In the genomic region with DNA sequence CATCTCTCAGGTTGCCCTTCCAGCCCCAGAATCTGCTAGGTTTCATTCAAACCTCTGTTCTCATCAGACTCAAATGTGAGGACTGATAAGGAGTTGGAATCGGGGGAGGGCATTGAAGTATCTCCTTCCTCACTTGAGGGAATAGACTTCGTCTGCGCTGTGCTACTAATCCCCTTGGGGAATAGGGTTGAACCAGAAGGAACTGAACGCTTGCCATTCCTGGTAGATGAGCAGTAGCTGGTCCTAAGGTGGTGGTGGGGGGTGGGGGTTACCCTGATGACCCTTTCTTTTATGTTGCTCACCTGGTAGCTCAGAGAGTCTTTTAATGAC, we compare ENCODE assay signal across 8 cellular contexts. TPM values are rescaled to one million over a fixed set of nuclear protein-coding genes. Genes with fewer than 3 reads are reported as not detected.
DNase-seq lines count a peak whose midpoint lies in the region; ATAC-seq and TF ChIP-seq lines count a peak whose summit lies in the region.

No MANE protein-coding gene starts in this region.

- H3K36me3 Mint-ChIP-seq in central memory CD8-positive, alpha-beta T cell (ENCODE audit: insufficient read depth) = peaks cover 3% of the 10 kb centered on the region

- peak overlapping the region; percentile 36 for H3K9ac ChIP-seq in neural cell (ENCODE audit: low read length)

- H3K79me2 ChIP-seq in DOHH2 (ENCODE audit: control insufficient read depth, low read length) (peaks cover 40% of the 10 kb centered on the region), neural cell (replicated peaks; ENCODE audit: insufficient read depth, low read length) (no peaks in the 10 kb centered on the region)

- peak overlapping the region; percentile 54 for H3K27ac ChIP-seq in DOHH2 (ENCODE audit: low read depth, low read length)
- no peak overlapping the region for H3K27ac ChIP-seq in neural cell (ENCODE audit: low read length)

- H3K36me3 ChIP-seq in DOHH2 (ENCODE audit: control insufficient read depth, low read length) (no peaks in the 10 kb centered on the region), neural cell (ENCODE audit: insufficient read depth, low read length) (no peaks in the 10 kb centered on the region)

- H3F3A ChIP-seq in DOHH2 (ENCODE audit: control insufficient read depth, insufficient read depth) (no peaks in the 10 kb centered on the region), neural cell (ENCODE audit: insufficient read depth, low read length, poor library complexity, severe bottlenecking) (no peaks in the 10 kb centered on the region)

- peak; percentile 42 for DNase-seq in NCI-H128 (lab: John Stamatoyannopoulos, UW; ENCODE audit: unreplicated experiment)
- DNase-seq in central memory CD8-positive, alpha-beta T cell (ENCODE audit: low spot score in 2 of 2) = no peak
- no peak for DNase-seq in T-helper 9 cell

- peak overlapping the region; percentile 46 for H3K27ac Mint-ChIP-seq in central memory CD8-positive, alpha-beta T cell (ENCODE audit: low read depth)

- TF ChIP-seq RAD21 in neural cell (conservative IDR thresholded peaks at IDR 0.05) = peak; percentile 32

- peak overlapping the region; percentile 92 for H3K4me3 ChIP-seq in DOHH2 (ENCODE audit: low read length)
- H3K4me3 ChIP-seq in neural cell (ENCODE audit: low read length) = peak overlapping the region; percentile 64

- H4K20me1 ChIP-seq in DOHH2 (ENCODE audit: control insufficient read depth, insufficient read depth, low read depth, low read length) (no peaks in the 10 kb centered on the region), neural cell (ENCODE audit: insufficient read depth) (no peaks in the 10 kb centered on the region)

- H3K9me2 ChIP-seq in DOHH2 (replicated peaks; ENCODE audit: control insufficient read depth, low read length) = no peaks in the 10 kb centered on the region
- H3K9me2 ChIP-seq in neural cell (ENCODE audit: insufficient read depth, low read length) = no peaks in the 10 kb centered on the region

- H3K27me3 ChIP-seq in DOHH2 (ENCODE audit: control insufficient read depth, low read length) (no peaks in the 10 kb centered on the region), neural cell (ENCODE audit: insufficient read depth, low read depth, low read length) (no peaks in the 10 kb centered on the region)

- H3K4me2 ChIP-seq in DOHH2 (ENCODE audit: low read length) (peak overlapping the region; percentile 90), neural cell (ENCODE audit: low read length) (peak overlapping the region; percentile 30)

- TF ChIP-seq CTCF in DOHH2 (IDR thresholded peaks at IDR 0.05; ENCODE audit: low read depth, low read length, poor library complexity, severe bottlenecking) (no peak), neural cell (IDR thresholded peaks at IDR 0.05; ENCODE audit: poor library complexity, severe bottlenecking) (no peak)

- H3K9me3 ChIP-seq in DOHH2 (ENCODE audit: control insufficient read depth, insufficient read depth, low read length) = no peaks in the 10 kb centered on the region
- no peaks in the 10 kb centered on the region for H3K9me3 ChIP-seq in neural cell (ENCODE audit: low read length)

- no peak for TF ChIP-seq EP300 in neural cell (conservative IDR thresholded peaks at IDR 0.05; ENCODE audit: poor library complexity, severe bottlenecking)

- no peaks in the 10 kb centered on the region for H3K4me1 Mint-ChIP-seq in central memory CD8-positive, alpha-beta T cell

- ATAC-seq in central memory CD8-positive, alpha-beta T cell (replicated peaks; ENCODE audit: extremely low read depth, poor library complexity, severe bottlenecking) = peak; percentile 11
- no peak for ATAC-seq in HG03565 (IDR thresholded peaks at IDR 0.05; ENCODE audit: unreplicated experiment)
- no peak for ATAC-seq in HG03442 (IDR thresholded peaks at IDR 0.05; ENCODE audit: unreplicated experiment)
- no peak for ATAC-seq in GM18520 (IDR thresholded peaks at IDR 0.05; ENCODE audit: unreplicated experiment)

- H2AFZ ChIP-seq in neural cell (ENCODE audit: low read depth, low read length) = no peak overlapping the region

- peak overlapping the region; percentile 82 for H3K4me3 Mint-ChIP-seq in central memory CD8-positive, alpha-beta T cell

- H3K9me3 Mint-ChIP-seq in central memory CD8-positive, alpha-beta T cell = no peaks in the 10 kb centered on the region

- H3K4me1 ChIP-seq in DOHH2 (ENCODE audit: control insufficient read depth, low read length) = peaks cover 47% of the 10 kb centered on the region

- peaks cover 16% of the 10 kb centered on the region for H3K27me3 Mint-ChIP-seq in central memory CD8-positive, alpha-beta T cell

TF ChIP-seq in neural cell, 6 proteins besides CTCF, POLR2A, EP300 and RAD21:
- TF ChIP-seq SMC3 (conservative IDR thresholded peaks at IDR 0.05; ENCODE audit: poor library complexity) = peak; percentile 56
- TF ChIP-seq MXI1 (conservative IDR thresholded peaks at IDR 0.05; ENCODE audit: poor library complexity, severe bottlenecking) = no peak

RNA-seq across cellular contexts. Expression of gene SLC9A7, which starts 0.7 kb away (rescaled TPM):
- polyA plus RNA-seq in neural cell = 11.6 and 12.1 TPM in 2 replicates
- polyA minus RNA-seq in neural cell = 27.8 and 32.8 TPM in 2 replicates
